18 cellular contexts compared by ENCODE assay signal in the genomic region with DNA sequence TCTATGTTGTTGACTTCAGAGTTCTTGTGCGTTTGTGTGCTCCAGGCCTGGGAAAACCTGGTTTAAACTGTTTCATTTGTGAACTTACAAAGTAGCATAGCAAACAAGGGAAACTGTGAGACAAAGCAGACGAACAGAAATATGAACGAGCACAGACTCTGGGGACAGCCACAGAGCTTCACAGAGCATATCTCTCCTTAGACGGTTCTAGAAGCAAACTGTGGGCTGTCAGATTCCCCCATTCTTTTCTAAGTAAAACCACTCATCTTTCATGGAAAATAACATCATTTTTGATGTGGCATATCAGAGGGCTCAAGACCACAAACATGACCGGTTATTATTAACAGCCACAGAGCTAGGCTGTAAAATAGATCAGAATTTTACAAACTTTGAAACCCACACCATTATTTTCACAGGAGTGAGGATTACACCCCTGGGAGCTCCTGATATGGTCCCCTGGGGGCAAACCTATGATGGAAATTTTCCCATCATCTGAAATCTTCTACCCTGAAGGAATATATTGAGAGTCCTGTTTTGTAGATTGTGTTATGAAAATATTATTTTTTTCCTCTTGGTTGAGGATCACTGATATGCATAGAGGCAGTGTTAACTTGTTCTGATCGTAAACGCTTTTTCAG.
"Had no signal": no experiment of that assay in that cellular context is flagged by ENCODE, and none has a peak within 500 bp of the region (broad histone marks: within the 10 kb centered on the region; RNA-seq: fewer than 3 reads in every experiment).

No MANE protein-coding gene starts in this region.

- H3K27ac Mint-ChIP-seq: activated CD4-positive, alpha-beta T cell treated with anti-CD3 and anti-CD28 coated beads for 36 hours; activated naive CD4-positive, alpha-beta T cell treated with anti-CD3 and anti-CD28 coated beads, Interleukin-2, amount 50 U/mL, for 24 hours; natural killer cell treated with Interleukin-12 subunit alpha and Interleukin-12 subunit beta and Interleukin-15 and Interleukin-18, amount 100 ng/mL, for 72 hours; stimulated activated naive CD8-positive, alpha-beta T cell treated with anti-CD3 and anti-CD28 coated beads, Interleukin-15, Interleukin-2, amounts not matched to agents 100 ng/mL and 50 ng/mL, for 24 hours had no signal

- H3K4me1 ChIP-seq: body of pancreas, colonic mucosa, spleen, suprapubic skin, tibial artery, upper lobe of right lung had no signal

- ATAC-seq: activated CD4-positive, alpha-beta T cell treated with anti-CD3 and anti-CD28 coated beads for 36 hours; body of pancreas; left ventricle myocardium superior; mucosa of descending colon; natural killer cell treated with Interleukin-12 subunit alpha and Interleukin-12 subunit beta and Interleukin-15 and Interleukin-18, amount 100 ng/mL, for 72 hours; right cardiac atrium; upper lobe of right lung had no signal

- H3K4me1 Mint-ChIP-seq: activated CD4-positive, alpha-beta T cell treated with anti-CD3 and anti-CD28 coated beads for 36 hours; activated naive CD4-positive, alpha-beta T cell treated with anti-CD3 and anti-CD28 coated beads, Interleukin-2, amount 50 U/mL, for 24 hours had no signal

- H3K27me3 ChIP-seq: body of pancreas, colonic mucosa, suprapubic skin, tibial artery, upper lobe of right lung had no signal

- H3K9me3 ChIP-seq: body of pancreas, colonic mucosa, mucosa of descending colon, spleen, suprapubic skin, tibial artery, upper lobe of right lung had no signal

- DNase-seq: activated CD4-positive, alpha-beta T cell treated with anti-CD3 and anti-CD28 coated beads for 36 hours; activated CD4-positive, CD25-positive, alpha-beta regulatory T cell; activated CD8-positive, alpha-beta memory T cell treated with anti-CD3 and anti-CD28 coated beads for 24 hours; anterior cingulate cortex; body of pancreas; cerebellar nuclear complex; colonic mucosa; effector CD8-positive, alpha-beta T cell; left ventricle myocardium superior; mucosa of descending colon; spleen; upper lobe of right lung had no signal

- H3K36me3 Mint-ChIP-seq: activated naive CD4-positive, alpha-beta T cell treated with anti-CD3 and anti-CD28 coated beads, Interleukin-2, amount 50 U/mL, for 24 hours; natural killer cell treated with Interleukin-12 subunit alpha and Interleukin-12 subunit beta and Interleukin-15 and Interleukin-18, amount 100 ng/mL, for 72 hours had no signal

- H3K9me3 Mint-ChIP-seq: activated naive CD4-positive, alpha-beta T cell treated with anti-CD3 and anti-CD28 coated beads, Interleukin-2, amount 50 U/mL, for 24 hours; natural killer cell treated with Interleukin-12 subunit alpha and Interleukin-12 subunit beta and Interleukin-15 and Interleukin-18, amount 100 ng/mL, for 72 hours; stimulated activated naive CD8-positive, alpha-beta T cell treated with anti-CD3 and anti-CD28 coated beads, Interleukin-15, Interleukin-2, amounts not matched to agents 100 ng/mL and 50 ng/mL, for 24 hours had no signal

- H3K4me3 ChIP-seq: body of pancreas, colonic mucosa, mucosa of descending colon, spleen, suprapubic skin, tibial artery, upper lobe of right lung had no signal

- H3K4me3 Mint-ChIP-seq: activated CD4-positive, alpha-beta T cell treated with anti-CD3 and anti-CD28 coated beads for 36 hours; activated naive CD4-positive, alpha-beta T cell treated with anti-CD3 and anti-CD28 coated beads, Interleukin-2, amount 50 U/mL, for 24 hours; natural killer cell treated with Interleukin-12 subunit alpha and Interleukin-12 subunit beta and Interleukin-15 and Interleukin-18, amount 100 ng/mL, for 72 hours; stimulated activated naive CD8-positive, alpha-beta T cell treated with anti-CD3 and anti-CD28 coated beads, Interleukin-15, Interleukin-2, amounts not matched to agents 100 ng/mL and 50 ng/mL, for 24 hours had no signal

- H3K36me3 ChIP-seq: colonic mucosa, spleen, suprapubic skin, tibial artery, upper lobe of right lung had no signal

- H3K27ac ChIP-seq: body of pancreas, colonic mucosa, spleen, suprapubic skin, tibial artery, upper lobe of right lung had no signal
